ENCODE assay signal across 8 cellular contexts in genomic region chr16:66750279-66751134, GRCh38. TPM values are rescaled to one million over a fixed set of nuclear protein-coding genes. Genes with fewer than 3 reads are reported as not detected.
DNase-seq lines count a peak whose midpoint lies in the region; ATAC-seq and TF ChIP-seq lines count a peak whose summit lies in the region.

No MANE protein-coding gene starts in this region.

- peak overlapping the region; percentile 88 for H3K4me2 ChIP-seq in KMS-11

- ATAC-seq in mucosa of descending colon (peak; percentile 14), HG03097 (IDR thresholded peaks at IDR 0.05; ENCODE audit: low FRiP score, unreplicated experiment) (no peak)

- intact Hi-C loops in mucosa of descending colon (cut with DNase I, micrococcal nuclease): no loop called here

- DNase-seq in cardiac fibroblast (ENCODE audit: low read depth in 2 of 2): peak in 1 of 2 donors; percentile 13
- DNase-seq in mucosa of descending colon: no peak
- DNase-seq in cerebellar cortex (ENCODE audit: low spot score): no peak
- no peak for DNase-seq in G401 (ENCODE audit: low spot score)
- DNase-seq in activated CD4-positive, CD25-positive, alpha-beta regulatory T cell treated with anti-CD3 and anti-CD28 coated beads, Interleukin-2, amount 50 U/mL, for 72 hours: no peak

- H2AFZ ChIP-seq in KMS-11 (ENCODE audit: low read depth): peak overlapping the region; percentile 98; the same call in 1 of the 2 replicates

- H4K20me1 ChIP-seq in KMS-11 (ENCODE audit: insufficient read depth): peaks cover 5% of the 10 kb centered on the region; the same call in 1 of the 2 replicates

- TF ChIP-seq CTCF in GM12875 (IDR thresholded peaks at IDR 0.05; ENCODE audit: borderline replicate concordance, insufficient read depth, low read depth, low read length) (no peak), KMS-11 (conservative IDR thresholded peaks at IDR 0.05; ENCODE audit: low read depth, low read length) (no peak), cardiac fibroblast (IDR thresholded peaks at IDR 0.05; ENCODE audit: low read depth, low read length) (no peak), mucosa of descending colon (IDR thresholded peaks at IDR 0.05) (no peak)

- H3K36me3 ChIP-seq in KMS-11 (ENCODE audit: insufficient read depth): peaks cover 1% of the 10 kb centered on the region; the same call in 1 of the 2 replicates
- no peaks in the 10 kb centered on the region for H3K36me3 ChIP-seq in mucosa of descending colon (ENCODE audit: low read depth)

- H3K9me3 ChIP-seq in mucosa of descending colon: no peaks in the 10 kb centered on the region

- in situ Hi-C loops in G401 (cut with HindIII; ENCODE audit: low sequenced_read_pairs): no loop called here

- H3K27ac ChIP-seq in KMS-11: peak overlapping the region; percentile 55; the same call in 1 of the 2 replicates

- peaks cover 38% of the 10 kb centered on the region for H3K79me2 ChIP-seq in KMS-11 (ENCODE audit: insufficient read depth, low read depth)

- no peaks in the 10 kb centered on the region for H3K27me3 ChIP-seq in KMS-11 (ENCODE audit: insufficient read depth, low read depth)

- H3K4me3 ChIP-seq in GM12875 (ENCODE audit: low read depth, low read length): peak overlapping the region; percentile 91
- no peak overlapping the region for H3K4me3 ChIP-seq in KMS-11 (IDR thresholded peaks at IDR 0.05; ENCODE audit: insufficient read depth, low read depth, low read length)
- peak overlapping the region; percentile 70 to 88 for H3K4me3 ChIP-seq in cardiac fibroblast (replicated peaks in 1 of 2; ENCODE audit: low read depth in 2 of 2, low read length in 2 of 2)
- peak overlapping the region; percentile 89 for H3K4me3 ChIP-seq in mucosa of descending colon

- H3K4me1 ChIP-seq in KMS-11 (ENCODE audit: low read depth, poor library complexity, severe bottlenecking): peaks cover 56% of the 10 kb centered on the region
- peaks cover 48% of the 10 kb centered on the region for H3K4me1 ChIP-seq in mucosa of descending colon (ENCODE audit: low read depth)

- H3K9ac ChIP-seq in KMS-11: peak overlapping the region; percentile 70; the same call in 1 of the 2 replicates

RNA-seq across cellular contexts. Expression of gene DYNC1LI2, which starts 0.9 kb away (rescaled TPM):
- total RNA-seq in mucosa of descending colon: 100 to 1,000 TPM; 153 to 249 (median 217) TPM
- 41.6 and 63.4 TPM in 2 replicates for total RNA-seq in G401 (2014; rRNA removed; shearing (Covaris generic))

RNA-seq across cellular contexts. Expression of gene TERB1, which starts 50.9 kb away (rescaled TPM):
- total RNA-seq in mucosa of descending colon: under 1 TPM in 2 of 3 donors, not detected in 1; 0.28 to 0.32 TPM
- total RNA-seq in G401 (2014; rRNA removed; shearing (Covaris generic)): not detected in 2 replicates

RNA-seq across cellular contexts. Expression of gene CMTM4, which starts 54.0 kb away (rescaled TPM):
- 100 to 1,000 TPM in 2 of 3 donors, 10 to 100 TPM in 1; 91.6 to 208 (median 155) TPM for total RNA-seq in mucosa of descending colon
- total RNA-seq in G401 (2014; rRNA removed; shearing (Covaris generic)): 11.9 and 22.5 TPM in 2 replicates
